ENCODE assay signal across 13 cellular contexts in genomic region chr17:80957461-80957941, GRCh38.
"Had no signal": no experiment of that assay in that cellular context is flagged by ENCODE, and none has a peak within 500 bp of the region (broad histone marks: within the 10 kb centered on the region; RNA-seq: fewer than 3 reads in every experiment).

No MANE protein-coding gene starts in this region.

- H3K9me3 Mint-ChIP-seq: activated naive CD4-positive, alpha-beta T cell treated with anti-CD3 and anti-CD28 coated beads for 36 hours; memory B cell; natural killer cell had no signal

- H3K27ac Mint-ChIP-seq: activated naive CD4-positive, alpha-beta T cell treated with anti-CD3 and anti-CD28 coated beads for 36 hours; memory B cell; natural killer cell; progenitor cell of endocrine pancreas had no signal

- ATAC-seq: natural killer cell, right cardiac atrium had no signal

- FAIRE-seq: astrocyte, bronchial epithelial cell, frontal cortex, islet of Langerhans, TTC549, urothelium cell line had no signal

- DNase-seq: activated naive CD4-positive, alpha-beta T cell treated with anti-CD3 and anti-CD28 coated beads for 36 hours; activated T-cell treated with anti-CD3 and anti-CD28 coated beads for 4 hours; natural killer cell had no signal

- H3K27ac ChIP-seq: epithelial cell of prostate had no signal

- H3K36me3 Mint-ChIP-seq: natural killer cell had no signal
